Comparison of ENCODE assay signal across 8 cellular contexts in genomic region chr19:36796714-36796999, GRCh38. TPM values are rescaled to one million over a fixed set of nuclear protein-coding genes. Genes with fewer than 3 reads are reported as not detected.
DNase-seq lines count a peak whose midpoint lies in the region; ATAC-seq and TF ChIP-seq lines count a peak whose summit lies in the region.
"Had no signal": no experiment of that assay in that cellular context is flagged by ENCODE, and none has a peak within 500 bp of the region (broad histone marks: within the 10 kb centered on the region; RNA-seq: fewer than 3 reads in every experiment).

No MANE protein-coding gene starts in this region.

- H3K36me3 ChIP-seq in iPS DF 6.9 (ENCODE audit: control insufficient read depth, insufficient read depth, low read length) = peaks cover 2% of the 10 kb centered on the region; the same call in 1 of the 2 replicates

- CTCF ChIA-PET in activated CD8-positive, alpha-beta T cell treated with anti-CD3 and anti-CD28 coated beads for 36 hours (lab: Charles Lee) = no interaction called here

- H3K4me3 Mint-ChIP-seq in H9 (no peak overlapping the region), endothelial cell (ENCODE audit: unreplicated experiment) (no peak overlapping the region)
- H3K4me3 Mint-ChIP-seq in activated CD8-positive, alpha-beta T cell treated with anti-CD3 and anti-CD28 coated beads for 36 hours = peak overlapping the region; percentile 81
- peak overlapping the region; percentile 94 for H3K4me3 Mint-ChIP-seq in stimulated activated memory B cell treated with anti-CD40 and anti-IgM and Interleukin-4, amounts not matched to agents 10 μg/mL and 1 μg/mL and 100 μg/mL, for 72 hours

- H3K27me3 Mint-ChIP-seq in H9 (ENCODE audit: low read depth) = no peaks in the 10 kb centered on the region; the same call in 1 of the 2 replicates
- peaks cover 5% of the 10 kb centered on the region for H3K27me3 Mint-ChIP-seq in activated CD8-positive, alpha-beta T cell treated with anti-CD3 and anti-CD28 coated beads for 36 hours
- peaks cover 11% of the 10 kb centered on the region for H3K27me3 Mint-ChIP-seq in stimulated activated memory B cell treated with anti-CD40 and anti-IgM and Interleukin-4, amounts not matched to agents 10 μg/mL and 1 μg/mL and 100 μg/mL, for 72 hours
- H3K27me3 Mint-ChIP-seq in endothelial cell (ENCODE audit: unreplicated experiment) = peaks cover 3% of the 10 kb centered on the region

- H3K18ac ChIP-seq in H9 (ENCODE audit: insufficient read length, low read depth, low read length) = peak overlapping the region; percentile 57

- H4K91ac ChIP-seq in H9 (ENCODE audit: insufficient read length, low read depth, low read length) = no peak overlapping the region

- H3K23ac ChIP-seq in H9 (ENCODE audit: insufficient read length, low read depth, low read length) = no peak overlapping the region

- TF ChIP-seq CTCF in H9 (conservative IDR thresholded peaks at IDR 0.05) = no peak
- TF ChIP-seq CTCF in activated CD8-positive, alpha-beta T cell treated with anti-CD3 and anti-CD28 coated beads for 36 hours (IDR thresholded peaks at IDR 0.05) = no peak
- TF ChIP-seq CTCF in endothelial cell (IDR thresholded peaks at IDR 0.05; ENCODE audit: unreplicated experiment) = no peak

- H3K27ac Mint-ChIP-seq in H9 (no peak overlapping the region), endothelial cell (ENCODE audit: unreplicated experiment) (no peak overlapping the region)
- H3K27ac Mint-ChIP-seq in activated CD8-positive, alpha-beta T cell treated with anti-CD3 and anti-CD28 coated beads for 36 hours = peak overlapping the region; percentile 95
- H3K27ac Mint-ChIP-seq in stimulated activated memory B cell treated with anti-CD40 and anti-IgM and Interleukin-4, amounts not matched to agents 10 μg/mL and 1 μg/mL and 100 μg/mL, for 72 hours = peak overlapping the region; percentile 97

- no peak overlapping the region for H4K5ac ChIP-seq in H9 (ENCODE audit: insufficient read length, low read depth, low read length)

- H3K9ac ChIP-seq in H9 (ENCODE audit: extremely low read depth, insufficient read length, low read length) = no peak overlapping the region

- H3K27ac ChIP-seq in H9 (ENCODE audit: insufficient read length, low read depth, low read length) (no peak overlapping the region), iPS DF 6.9 (ENCODE audit: low read length) (no peak overlapping the region)

- H3K79me1 ChIP-seq in H9 (ENCODE audit: insufficient read depth, low read depth, low read length, poor library complexity, severe bottlenecking) = no peaks in the 10 kb centered on the region

- peak overlapping the region; percentile 49 for H3K4me2 ChIP-seq in H9 (ENCODE audit: insufficient read depth, insufficient read length, low read length)

- peak overlapping the region; percentile 12; the same call in 1 of the 2 replicates for H3K14ac ChIP-seq in H9 (ENCODE audit: insufficient read depth, low read length)

- no peaks in the 10 kb centered on the region for H3K23me2 ChIP-seq in H9 (ENCODE audit: insufficient read length, low read depth, low read length, poor library complexity, severe bottlenecking)

- H2BK120ac ChIP-seq in H9 (ENCODE audit: low read depth, low read length, poor library complexity, severe bottlenecking) = peak overlapping the region; percentile 61

- H2BK12ac ChIP-seq in H9 (ENCODE audit: insufficient read length, low read depth, low read length) = no peak overlapping the region

- H3K36me3 Mint-ChIP-seq in H9 (ENCODE audit: insufficient read depth in 1 of 3, low read depth in 3 of 3) = peaks cover 17 to 37% (median 33%) of the 10 kb centered on the region in 3 experiments
- peaks cover 51% of the 10 kb centered on the region for H3K36me3 Mint-ChIP-seq in activated CD8-positive, alpha-beta T cell treated with anti-CD3 and anti-CD28 coated beads for 36 hours (ENCODE audit: low read depth)
- peaks cover 46% of the 10 kb centered on the region for H3K36me3 Mint-ChIP-seq in stimulated activated memory B cell treated with anti-CD40 and anti-IgM and Interleukin-4, amounts not matched to agents 10 μg/mL and 1 μg/mL and 100 μg/mL, for 72 hours
- H3K36me3 Mint-ChIP-seq in endothelial cell (ENCODE audit: low read depth, unreplicated experiment) = peaks cover 45% of the 10 kb centered on the region

- H3K4me1 Mint-ChIP-seq in H9 (no peaks in the 10 kb centered on the region), endothelial cell (ENCODE audit: unreplicated experiment) (no peaks in the 10 kb centered on the region)
- peaks cover 5% of the 10 kb centered on the region for H3K4me1 Mint-ChIP-seq in activated CD8-positive, alpha-beta T cell treated with anti-CD3 and anti-CD28 coated beads for 36 hours (ENCODE audit: low read depth)
- H3K4me1 Mint-ChIP-seq in stimulated activated memory B cell treated with anti-CD40 and anti-IgM and Interleukin-4, amounts not matched to agents 10 μg/mL and 1 μg/mL and 100 μg/mL, for 72 hours = peaks cover 20% of the 10 kb centered on the region

- DNase-seq in H9 (no peak), iPS DF 6.9 (ENCODE audit: low read depth, low spot score) (no peak), endothelial cell (ENCODE audit: low spot score) (no peak)
- DNase-seq in activated CD8-positive, alpha-beta T cell treated with anti-CD3 and anti-CD28 coated beads for 36 hours = no peak
- no peak for DNase-seq in activated naive CD4-positive, alpha-beta T cell treated with anti-CD3 and anti-CD28 coated beads, Interleukin-2, amount 50 U/mL, for 16 hours
- DNase-seq: cortex of kidney had no signal

- no peaks in the 10 kb centered on the region for H3K27me3 ChIP-seq in H9 (ENCODE audit: insufficient read depth, low read length)
- H3K27me3 ChIP-seq in iPS DF 6.9 (ENCODE audit: control insufficient read depth, insufficient read depth, low read length) = no peaks in the 10 kb centered on the region

- no peak overlapping the region for H3K56ac ChIP-seq in H9 (ENCODE audit: insufficient read length, low read depth, low read length)

- peaks cover 5% of the 10 kb centered on the region; the same call in 1 of the 2 replicates for H3K79me2 ChIP-seq in H9 (ENCODE audit: insufficient read depth, low read length)

- H2BK5ac ChIP-seq in H9 (ENCODE audit: insufficient read length, low read length) = no peak overlapping the region

- H3K4me1 ChIP-seq in H9 (ENCODE audit: insufficient read depth, low read length) = no peaks in the 10 kb centered on the region
- H3K4me1 ChIP-seq in iPS DF 6.9 (ENCODE audit: control insufficient read depth, insufficient read depth, low read length) = no peaks in the 10 kb centered on the region

- no CpG with 5 or more reads among the region's 19 CpGs for WGBS in H9 (ENCODE audit: extremely low coverage, insufficient read length, low lambda C conversion rate)
- no CpG with 5 or more reads among the region's 19 CpGs for WGBS in iPS DF 6.9 (ENCODE audit: insufficient coverage, insufficient read length)

- no peak overlapping the region for H2AK5ac ChIP-seq in H9 (ENCODE audit: insufficient read length, low read length)

- no peak overlapping the region for H2AFZ ChIP-seq in H9 (ENCODE audit: low read length)

- H4K20me1 ChIP-seq in H9 (ENCODE audit: control insufficient read depth, insufficient read depth, insufficient read length) = no peaks in the 10 kb centered on the region

- H3K9me3 ChIP-seq in H9 (ENCODE audit: control insufficient read depth, low read depth, low read length) (peaks cover 19% of the 10 kb centered on the region), iPS DF 6.9 (ENCODE audit: control insufficient read depth, insufficient read depth, low read length) (no peaks in the 10 kb centered on the region; the same call in 1 of the 2 replicates)

- H3T11ph ChIP-seq in H9 (ENCODE audit: low read length) = no peak overlapping the region

- POLR2A ChIA-PET in activated CD8-positive, alpha-beta T cell treated with anti-CD3 and anti-CD28 coated beads for 36 hours (lab: Charles Lee) = interaction anchor here (0.8 to 1.2 kb wide), 3 partner anchors 24 to 54 kb away, joined by 3 to 5 read pairs (median 5); partner anchors contain the start of genes ZNF345 and ZNF790

- peak overlapping the region; percentile 38; the same call in 1 of the 2 replicates for H3K4me3 ChIP-seq in iPS DF 6.9 (ENCODE audit: low read length)

- no peak overlapping the region for H4K8ac ChIP-seq in H9 (replicated peaks; ENCODE audit: insufficient read length, low read depth, low read length)

- H2BK15ac ChIP-seq in H9 (ENCODE audit: low read depth, low read length) = no peak overlapping the region

- no peak overlapping the region for H2BK20ac ChIP-seq in H9 (ENCODE audit: low read depth, low read length, poor library complexity, severe bottlenecking)

- intact Hi-C loops in activated CD8-positive, alpha-beta T cell treated with anti-CD3 and anti-CD28 coated beads for 36 hours (cut with micrococcal nuclease) = no loop called here

- peaks cover 75 to 82% of the 10 kb centered on the region in 2 experiments for H3K9me3 Mint-ChIP-seq in H9
- peaks cover 45% of the 10 kb centered on the region for H3K9me3 Mint-ChIP-seq in activated CD8-positive, alpha-beta T cell treated with anti-CD3 and anti-CD28 coated beads for 36 hours
- peaks cover 14% of the 10 kb centered on the region for H3K9me3 Mint-ChIP-seq in stimulated activated memory B cell treated with anti-CD40 and anti-IgM and Interleukin-4, amounts not matched to agents 10 μg/mL and 1 μg/mL and 100 μg/mL, for 72 hours
- peaks cover 45% of the 10 kb centered on the region for H3K9me3 Mint-ChIP-seq in endothelial cell (ENCODE audit: unreplicated experiment)

- no peak overlapping the region; the same call in 1 of the 2 replicates for H3K4ac ChIP-seq in H9 (ENCODE audit: low read depth, low read length)

- ATAC-seq in activated CD8-positive, alpha-beta T cell treated with anti-CD3 and anti-CD28 coated beads for 36 hours = no peak
- no peak for ATAC-seq in stimulated activated memory B cell treated with anti-CD40 and anti-IgM and Interleukin-4, amounts not matched to agents 10 μg/mL and 1 μg/mL and 100 μg/mL, for 72 hours
- no peak for ATAC-seq in GM19397 (IDR thresholded peaks at IDR 0.05; ENCODE audit: unreplicated experiment)

RNA-seq across cellular contexts. Expression of gene ZNF850, which starts 24.1 kb away (rescaled TPM):
- total RNA-seq in H9 (2021) (23.9 and 25.1 TPM in 2 replicates), endothelial cell (ENCODE audit: unreplicated experiment) (7.0 TPM)
- total RNA-seq in activated CD8-positive, alpha-beta T cell treated with anti-CD3 and anti-CD28 coated beads for 36 hours = 10 to 100 TPM; 10.6 to 11.7 TPM

RNA-seq across cellular contexts. Expression of gene ZNF790, which starts 41.5 kb away (rescaled TPM):
- total RNA-seq in H9 (2021) (8.2 and 9.6 TPM in 2 replicates), endothelial cell (ENCODE audit: unreplicated experiment) (12.3 TPM)
- 1 to 10 TPM; 8.9 to 9.7 TPM for total RNA-seq in activated CD8-positive, alpha-beta T cell treated with anti-CD3 and anti-CD28 coated beads for 36 hours

RNA-seq across cellular contexts. Expression of gene ZNF345, which starts 54.0 kb away (rescaled TPM):
- total RNA-seq in H9 (2021) (5.5 and 6.0 TPM in 2 replicates), endothelial cell (ENCODE audit: unreplicated experiment) (9.6 TPM)
- total RNA-seq in activated CD8-positive, alpha-beta T cell treated with anti-CD3 and anti-CD28 coated beads for 36 hours = 1 to 10 TPM; 3.6 to 5.1 TPM

Comparison
In these comparisons a context has a peak if more than half of its experiments do, and no peak if none do; other contexts are left out.
1. H3K27ac Mint-ChIP-seq: peak in activated CD8-positive, alpha-beta T cell treated with anti-CD3 and anti-CD28 coated beads for 36 hours (single experiment) and stimulated activated memory B cell treated with anti-CD40 and anti-IgM and Interleukin-4, amounts not matched to agents 10 μg/mL and 1 μg/mL and 100 μg/mL, for 72 hours (single experiment); none in H9 (0 of 3) and endothelial cell (single experiment).
2. H3K4me3 Mint-ChIP-seq: peak in activated CD8-positive, alpha-beta T cell treated with anti-CD3 and anti-CD28 coated beads for 36 hours (single experiment) and stimulated activated memory B cell treated with anti-CD40 and anti-IgM and Interleukin-4, amounts not matched to agents 10 μg/mL and 1 μg/mL and 100 μg/mL, for 72 hours (single experiment); none in H9 (0 of 2) and endothelial cell (single experiment).